Comparison of ENCODE assay signal across 18 cellular contexts in genomic region chr16:5903797-5904196, GRCh38.
"Had no signal": no experiment of that assay in that cellular context is flagged by ENCODE, and none has a peak within 500 bp of the region (broad histone marks: within the 10 kb centered on the region; RNA-seq: fewer than 3 reads in every experiment).

No MANE protein-coding gene starts in this region.

- H3K9me3 ChIP-seq: gastrocnemius medialis, left lung, prostate gland, testis had no signal

- H3K27me3 ChIP-seq: gastrocnemius medialis, left lung, neural progenitor cell, sigmoid colon, spleen, testis, tibial artery had no signal

- H3K36me3 ChIP-seq: gastrocnemius medialis, left lung, neural progenitor cell, prostate gland, sigmoid colon, spleen, tibial artery had no signal

- ATAC-seq: gastrocnemius medialis; left lung; naive thymus-derived CD4-positive, alpha-beta T cell; right cardiac atrium; stimulated activated memory B cell treated with anti-CD40 and anti-IgM and Interleukin-4, amounts not matched to agents 10 μg/mL and 1 μg/mL and 100 μg/mL, for 72 hours; stimulated activated naive CD8-positive, alpha-beta T cell treated with anti-CD3 and anti-CD28 coated beads, Interleukin-15, Interleukin-2, amounts not matched to agents 100 U/mL and 50 U/mL, for 24 hours had no signal

- H3K4me3 ChIP-seq: coronary artery, gastrocnemius medialis, left lung, neural progenitor cell, prostate gland, sigmoid colon, spleen, testis, tibial artery had no signal

- H3K27ac ChIP-seq: coronary artery, gastrocnemius medialis, left lung, neural progenitor cell, prostate gland, sigmoid colon, spleen, testis, tibial artery had no signal

- DNase-seq: dermis blood vessel endothelial cell; effector memory CD4-positive, alpha-beta T cell; erythroblast; gastrocnemius medialis; left lung; mesenchymal stem cell; naive thymus-derived CD4-positive, alpha-beta T cell; right cardiac atrium; sigmoid colon; spleen; stimulated activated CD4-positive, alpha-beta T cell treated with anti-CD3 and anti-CD28 coated beads, Interleukin-4, amount 100 ng/mL, for 4 hours; stimulated activated naive CD8-positive, alpha-beta T cell treated with anti-CD3 and anti-CD28 coated beads, Interleukin-15, Interleukin-2, amounts not matched to agents 100 U/mL and 50 U/mL, for 24 hours; testis; tibial artery had no signal

- H3K4me1 ChIP-seq: gastrocnemius medialis, left lung, neural progenitor cell, prostate gland, sigmoid colon, spleen, testis, tibial artery had no signal
